ENCODE assay signal across 8 cellular contexts in the genomic region with DNA sequence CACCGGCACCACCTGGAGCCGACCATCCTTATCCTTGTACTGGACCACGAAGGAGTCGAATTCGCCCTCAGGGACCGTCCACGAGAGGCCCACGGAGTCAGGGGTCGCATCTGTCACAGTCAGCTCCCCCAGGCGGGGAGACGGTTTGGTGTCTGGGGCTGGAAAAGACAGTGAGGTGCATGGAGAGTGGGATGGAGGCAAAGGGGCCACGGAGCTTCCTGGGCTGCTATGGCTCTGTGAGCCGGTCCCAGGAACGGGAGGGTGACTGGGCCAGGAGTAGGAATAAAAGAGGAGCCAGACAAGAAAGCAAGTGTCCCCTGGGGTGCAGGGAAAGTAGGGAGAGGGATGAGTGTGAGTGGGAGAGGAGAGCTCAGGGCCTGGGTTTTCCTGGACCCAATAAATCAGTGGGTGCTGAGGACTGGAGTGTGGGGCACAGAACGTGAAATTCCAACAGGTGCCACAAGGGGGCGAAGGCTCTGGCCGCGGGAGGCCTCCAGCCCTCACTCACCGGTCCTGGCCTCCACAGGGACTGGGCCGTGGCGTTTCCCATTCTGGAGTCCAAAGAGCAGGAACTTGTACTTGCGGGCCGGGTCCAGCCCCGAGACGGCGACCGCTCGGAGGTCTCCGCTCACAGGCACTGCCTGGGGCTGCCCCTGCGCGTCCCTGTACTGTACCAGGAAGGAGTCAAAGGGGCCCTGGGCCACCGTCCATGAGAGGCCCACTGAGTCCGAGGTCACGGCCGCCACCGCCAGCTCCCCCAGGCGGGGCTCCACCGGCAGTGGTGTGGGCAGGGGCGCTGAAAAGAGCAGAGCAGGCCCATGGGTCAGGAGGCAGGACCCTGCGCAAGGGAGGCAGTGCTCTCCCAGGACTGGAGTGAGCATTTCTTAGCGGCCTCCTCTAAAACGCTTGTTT.
DNase-seq lines count a peak whose midpoint lies in the region; ATAC-seq and TF ChIP-seq lines count a peak whose summit lies in the region.

No MANE protein-coding gene starts in this region.

- no peak overlapping the region for H3K4me3 ChIP-seq in cardiac fibroblast (replicated peaks in 1 of 2; ENCODE audit: low read depth in 2 of 2, low read length in 2 of 2)

- ATAC-seq in GM21447 (IDR thresholded peaks at IDR 0.05; ENCODE audit: unreplicated experiment), result no peak

- TF ChIP-seq CTCF in cardiac fibroblast (IDR thresholded peaks at IDR 0.05; ENCODE audit: low read depth, low read length), result peak; percentile 78

- DNase-seq in ELF-1 (ENCODE audit: low read depth, low spot score) (peak; percentile 88), LoVo (ENCODE audit: low spot score) (peak; percentile 63), cardiac fibroblast (ENCODE audit: low read depth in 2 of 2) (peak; percentile 67 to 68), kidney tubule cell (ENCODE audit: low spot score) (peak; percentile 53), DMS79 treated with DMSO at 0.1 percent for 48 hours (lab: John Stamatoyannopoulos, UW) (no peak)
- DNase-seq in activated CD4-positive, CD25-positive, alpha-beta regulatory T cell (lab: John Stamatoyannopoulos, UW), result peak; percentile 28 to 64 (median 46)
- peak; percentile 72 to 74 for DNase-seq in stimulated activated CD4-positive, alpha-beta T cell treated with anti-CD3 and anti-CD28 coated beads, Interleukin-2, amount 100 ng/mL, for 48 hours
